16 cellular contexts compared by ENCODE assay signal in genomic region chr6:35797837-35798526, GRCh38. TPM values are rescaled to one million over a fixed set of nuclear protein-coding genes. Genes with fewer than 3 reads are reported as not detected.
A peak's percentile ranks its signal among the peaks of the same experiment; 100 is the strongest.
DNase-seq lines count a peak whose midpoint lies in the region; ATAC-seq and TF ChIP-seq lines count a peak whose summit lies in the region.
"Had no signal": no experiment of that assay in that cellular context is flagged by ENCODE, and none has a peak within 500 bp of the region (broad histone marks: within the 10 kb centered on the region; RNA-seq: fewer than 3 reads in every experiment).

No MANE protein-coding gene starts in this region.

- DNase-seq in DMS53 (lab: John Stamatoyannopoulos, UW) (peak; percentile 20), DMS53 treated with DMSO at 0.1 percent for 48 hours (lab: John Stamatoyannopoulos, UW; ENCODE audit: unreplicated experiment) (no peak), WTC11 (ENCODE audit: low spot score) (no peak), iPS-NIHi7 (ENCODE audit: extremely low spot score) (peak; percentile 47), retina (peak; percentile 48), SKM-1 (lab: John Stamatoyannopoulos, UW; ENCODE audit: unreplicated experiment) (no peak)
- DNase-seq in activated naive CD4-positive, alpha-beta T cell (lab: John Stamatoyannopoulos, UW) = no peak
- DNase-seq: DMS 273 treated with DMSO at 0.1 percent for 48 hours, EL, NCI-H1092 treated with DMSO at 0.1 percent for 48 hours, NCI-H187, NCI-H2171, NCI-H446 treated with DMSO at 0.1 percent for 48 hours, NCI-H774 had no signal

- no peaks in the 10 kb centered on the region for H3K9me3 Mint-ChIP-seq in WTC11

- peaks cover 4% of the 10 kb centered on the region for H3K27me3 Mint-ChIP-seq in WTC11 (ENCODE audit: low read depth)

- no peak overlapping the region for H3K4me3 Mint-ChIP-seq in WTC11

- ATAC-seq in WTC11 (peak; percentile 59), HG03342 (IDR thresholded peaks at IDR 0.05; ENCODE audit: unreplicated experiment) (no peak)

- no peaks in the 10 kb centered on the region for H3K36me3 Mint-ChIP-seq in WTC11

- peaks cover 26% of the 10 kb centered on the region for H3K4me1 Mint-ChIP-seq in WTC11

- 0 out of 2 replicates have a peak overlapping the region, but pooled peaks have one; percentile 90 for H3K27ac Mint-ChIP-seq in WTC11

- POLR2A ChIA-PET in WTC11 (lab: Charles Lee) = interaction anchor here (0.6 kb wide), 1 partner anchor 452 kb away, joined by 10 read pairs; no protein-coding TSS in a partner anchor

- CTCF ChIA-PET in WTC11 (lab: Charles Lee) = interaction anchor here (0.6 to 1.4 kb wide), 3 partner anchors 29 to 141 kb away, joined by 3 read pairs; no protein-coding TSS in a partner anchor

- TF ChIP-seq CTCF in WTC11 (IDR thresholded peaks at IDR 0.05) = no peak

TF ChIP-seq in WTC11, 78 proteins besides CTCF, POLR2A, EP300 and RAD21:
- TF ChIP-seq CREB1 (CRISPR knock-in tag; IDR thresholded peaks at IDR 0.05) = no peak
- TF ChIP-seq ZBTB21 (CRISPR knock-in tag; IDR thresholded peaks at IDR 0.05; ENCODE audit: borderline replicate concordance) = no peak
- no peak for TF ChIP-seq ZNF281 (CRISPR knock-in tag; IDR thresholded peaks at IDR 0.05)
- no peak for TF ChIP-seq OVOL2 (CRISPR knock-in tag; IDR thresholded peaks at IDR 0.05; ENCODE audit: borderline replicate concordance)
- TF ChIP-seq RELA (CRISPR knock-in tag; IDR thresholded peaks at IDR 0.05; ENCODE audit: borderline replicate concordance) = no peak
- no peak for TF ChIP-seq ATF3 (CRISPR knock-in tag; conservative IDR thresholded peaks at IDR 0.05)
- TF ChIP-seq ATF2 (CRISPR knock-in tag; IDR thresholded peaks at IDR 0.05; ENCODE audit: borderline replicate concordance, low read depth) = no peak
- no peak for TF ChIP-seq ETV6 (CRISPR knock-in tag; IDR thresholded peaks at IDR 0.05)
- no peak for TF ChIP-seq PRDM15 (CRISPR knock-in tag; IDR thresholded peaks at IDR 0.05)
TF ChIP-seq in WTC11: peak in this region for 0.

RNA-seq across cellular contexts. Expression of gene CLPS, which starts 0.9 kb away (rescaled TPM):
- 2.6 to 6.6 TPM (median 3.3 TPM) in 3 replicates for total RNA-seq in WTC11 (2021)
- total RNA-seq: MCF 10A had no signal

RNA-seq across cellular contexts. Expression of gene LHFPL5, which starts 7.2 kb away (rescaled TPM):
- total RNA-seq in WTC11 (2021) = not detected in 3 replicates
- total RNA-seq: MCF 10A had no signal

RNA-seq across cellular contexts. Expression of gene CLPSL1, which starts 17.2 kb away (rescaled TPM):
- 0.34 to 0.55 TPM (median 0.42 TPM) in 3 replicates for total RNA-seq in WTC11 (2021)
- total RNA-seq: MCF 10A had no signal

RNA-seq across cellular contexts. Expression of gene CLPSL2, which starts 21.6 kb away (rescaled TPM):
- 2.8 to 6.2 TPM (median 3.4 TPM) in 3 replicates for total RNA-seq in WTC11 (2021)
- total RNA-seq: MCF 10A had no signal

Comparison
In these comparisons a context has a peak if more than half of its experiments do, and no peak if none do; other contexts are left out.
1. DNase-seq: peak in DMS53 (single experiment), iPS-NIHi7 (single experiment) and retina (single experiment); none in DMS53 treated with DMSO at 0.1 percent for 48 hours (single experiment), WTC11 (single experiment), SKM-1 (single experiment) and activated naive CD4-positive, alpha-beta T cell (0 of 4).